1 cellular context compared by ENCODE assay signal in the genomic region with DNA sequence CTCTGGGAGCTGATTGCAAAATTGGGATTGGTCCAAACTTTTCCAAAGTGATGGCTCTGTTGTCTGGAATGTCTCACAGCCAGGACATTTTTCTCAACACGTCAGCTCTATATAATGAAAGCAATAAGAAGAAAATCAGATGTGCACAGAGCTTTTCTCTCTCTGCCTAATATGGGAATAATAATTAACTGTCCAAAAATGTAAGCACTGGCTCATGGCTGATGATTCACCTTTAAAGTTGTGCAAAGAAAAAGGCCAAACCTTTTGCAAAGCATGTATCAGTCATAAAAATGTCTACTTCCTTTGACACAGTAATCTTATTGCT.
TF ChIP-seq lines count a peak whose summit lies in the region.

No MANE protein-coding gene starts in this region.

TF ChIP-seq in IMR-90, 13 proteins besides CTCF, POLR2A, EP300 and RAD21 (continued from another document):
- TF ChIP-seq MAFK (IDR thresholded peaks at IDR 0.05; ENCODE audit: low read depth, low read length) (peak; percentile 38; the same call in 1 of the 2 replicates), MXI1 (IDR thresholded peaks at IDR 0.05; ENCODE audit: borderline replicate concordance, low read depth, low read length) (no peak), CEBPB (IDR thresholded peaks at IDR 0.05; ENCODE audit: low read depth, low read length) (peak; percentile 92)
